Comparison of ENCODE assay signal across 2 cellular contexts in genomic region chr15:21397656-21398055, GRCh38. TPM values are rescaled to one million over a fixed set of nuclear protein-coding genes. Genes with fewer than 3 reads are reported as not detected.
"Had no signal": no experiment of that assay in that cellular context is flagged by ENCODE, and none has a peak within 500 bp of the region (broad histone marks: within the 10 kb centered on the region; RNA-seq: fewer than 3 reads in every experiment).

No MANE protein-coding gene starts in this region.

RNA-seq across cellular contexts. Expression of gene POTEB3, which starts 42.6 kb away (rescaled TPM):
- total RNA-seq: G401, GM12878 had no signal
- polyA plus RNA-seq: GM12878 had no signal
